Comparison of ENCODE assay signal across 12 cellular contexts in the genomic region with DNA sequence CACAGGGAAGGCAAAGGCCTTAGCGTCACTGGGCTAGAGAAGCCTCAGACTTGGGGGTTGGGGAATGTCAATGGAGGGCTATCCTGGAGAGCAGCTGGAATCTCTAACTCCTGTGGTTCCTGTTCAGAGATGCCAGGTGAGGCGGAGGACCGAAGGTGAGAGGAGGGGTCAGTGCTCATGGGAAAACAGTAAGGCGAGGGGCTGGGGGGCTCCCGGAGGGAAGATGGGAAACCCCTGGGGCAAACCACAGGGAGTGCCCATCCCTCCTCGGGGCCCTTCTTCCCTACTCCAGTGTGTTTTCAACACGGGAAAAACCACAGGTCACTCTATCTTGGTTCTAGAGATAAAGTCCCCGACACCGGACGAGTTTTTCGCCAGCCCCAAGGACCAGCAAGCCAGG. TPM values are rescaled to one million over a fixed set of nuclear protein-coding genes. Genes with fewer than 3 reads are reported as not detected.
A peak's percentile ranks its signal among the peaks of the same experiment; 100 is the strongest.
DNase-seq lines count a peak whose midpoint lies in the region; ATAC-seq and TF ChIP-seq lines count a peak whose summit lies in the region.
"Had no signal": no experiment of that assay in that cellular context is flagged by ENCODE, and none has a peak within 500 bp of the region (broad histone marks: within the 10 kb centered on the region; RNA-seq: fewer than 3 reads in every experiment).

No MANE protein-coding gene starts in this region.

- POLR2A ChIA-PET in CD4-positive, alpha-beta T cell (lab: Charles Lee) = interaction anchor here (0.8 to 4.9 kb wide), 13 partner anchors 10 to 415 kb away, joined by 3 to 113 read pairs (median 48); a partner anchor contains a TSS
- POLR2A ChIA-PET in PC-9 (lab: Charles Lee; ENCODE audit: unreplicated experiment) = no interaction called here

- no peak overlapping the region for H2AFZ ChIP-seq in PC-9

- peak overlapping the region; percentile 96 for H3K27ac ChIP-seq in CD4-positive, alpha-beta T cell (ENCODE audit: low read depth, low read length)
- H3K27ac ChIP-seq in PC-9 (no peak overlapping the region), neutrophil (peak overlapping the region; percentile 95)

- TF ChIP-seq CTCF in CD4-positive, alpha-beta T cell (IDR thresholded peaks at IDR 0.05) = no peak
- TF ChIP-seq CTCF in PC-9 (conservative IDR thresholded peaks at IDR 0.05) (no peak), neutrophil (IDR thresholded peaks at IDR 0.05) (no peak)

- peaks cover 28% of the 10 kb centered on the region for H3K4me1 Mint-ChIP-seq in CD4-positive, alpha-beta T cell (ENCODE audit: low read depth)

- 0 out of 2 replicates have a peak, but pooled peaks cover 10% of the 10 kb centered on the region for H3K36me3 ChIP-seq in PC-9 (ENCODE audit: low read depth)
- peaks cover 11% of the 10 kb centered on the region for H3K36me3 ChIP-seq in endocrine pancreas (ENCODE audit: control insufficient read depth, insufficient read depth, low read length)
- H3K36me3 ChIP-seq in neutrophil = peaks cover 50% of the 10 kb centered on the region

- H3K4me1 ChIP-seq in PC-9 (replicated peaks; ENCODE audit: insufficient read depth) = peaks cover 19% of the 10 kb centered on the region
- H3K4me1 ChIP-seq in endocrine pancreas (ENCODE audit: control insufficient read depth, insufficient read depth, low read length) = no peaks in the 10 kb centered on the region
- H3K4me1 ChIP-seq in neutrophil (ENCODE audit: control insufficient read depth in 1 of 2, insufficient read depth in 1 of 2, low read depth in 1 of 2, low read length in 1 of 2) = peaks cover 30 to 50% of the 10 kb centered on the region in 2 experiments

- DNase-seq in CD4-positive, alpha-beta T cell = no peak
- DNase-seq in PC-9 = no peak
- DNase-seq in stimulated activated CD4-positive, alpha-beta T cell treated with anti-CD3 and anti-CD28 coated beads, Interleukin-2, amount 100 ng/mL, for 24 hours = no peak
- no peak for DNase-seq in DMS79 treated with DMSO at 0.1 percent for 48 hours (lab: John Stamatoyannopoulos, UW)
- no peak for DNase-seq in SK-N-DZ (ENCODE audit: low spot score)
- DNase-seq in central memory CD4-positive, alpha-beta T cell = no peak
- DNase-seq: HFFc6; stimulated activated CD4-positive, alpha-beta T cell treated with anti-CD3 and anti-CD28 coated beads, Interleukin-2, amount 100 ng/mL, for 48 hours had no signal

- H3K36me3 Mint-ChIP-seq in CD4-positive, alpha-beta T cell (ENCODE audit: low read depth) = peaks cover 22% of the 10 kb centered on the region

- H3K27ac Mint-ChIP-seq in CD4-positive, alpha-beta T cell = no peak overlapping the region

- H3K9ac ChIP-seq in endocrine pancreas (ENCODE audit: control insufficient read depth, insufficient read depth, low read length) = peak overlapping the region; percentile 8

- peak overlapping the region; percentile 85; the same call in 1 of the 2 replicates for H3K4me2 ChIP-seq in PC-9

- ATAC-seq in CD4-positive, alpha-beta T cell (ENCODE audit: poor library complexity) = no peak
- ATAC-seq: SK-N-SH treated with all-trans-retinoic acid at 6 μM for 48 hours had no signal

- H3K9me3 ChIP-seq in CD4-positive, alpha-beta T cell (ENCODE audit: control insufficient read depth, low read length) = no peaks in the 10 kb centered on the region
- H3K9me3 ChIP-seq in PC-9 (ENCODE audit: insufficient read depth, low read depth) (no peaks in the 10 kb centered on the region), endocrine pancreas (ENCODE audit: control insufficient read depth, low read length) (no peaks in the 10 kb centered on the region), neutrophil (no peaks in the 10 kb centered on the region)

- CTCF ChIA-PET in CD4-positive, alpha-beta T cell (lab: Charles Lee) = no interaction called here
- CTCF ChIA-PET in PC-9 (lab: Charles Lee) = no interaction called here

- peaks cover 29% of the 10 kb centered on the region for H3K79me2 ChIP-seq in PC-9 (ENCODE audit: low read depth)

- no peaks in the 10 kb centered on the region for H3K9me2 ChIP-seq in PC-9 (ENCODE audit: insufficient read depth)

- no peaks in the 10 kb centered on the region for H3K27me3 ChIP-seq in CD4-positive, alpha-beta T cell (ENCODE audit: control insufficient read depth, insufficient read depth, low read length)
- H3K27me3 ChIP-seq in PC-9 (ENCODE audit: insufficient read depth, low read depth) (no peaks in the 10 kb centered on the region), endocrine pancreas (ENCODE audit: control insufficient read depth, insufficient read depth, low read length) (no peaks in the 10 kb centered on the region), neutrophil (no peaks in the 10 kb centered on the region)

- H3K27me3 Mint-ChIP-seq in CD4-positive, alpha-beta T cell = no peaks in the 10 kb centered on the region

- H3K4me3 Mint-ChIP-seq in CD4-positive, alpha-beta T cell = peak overlapping the region; percentile 97

- no TSS peak for BruUV-seq in PC-9 (replicated peaks; lab: Mats Ljungman, UMichigan)

- H3K9me3 Mint-ChIP-seq in CD4-positive, alpha-beta T cell = no peaks in the 10 kb centered on the region
- H3K9me3 Mint-ChIP-seq: HFFc6 had no signal

- H3F3A ChIP-seq in PC-9 (ENCODE audit: insufficient read depth, low read depth) = peaks cover 23% of the 10 kb centered on the region

- H3K4me3 ChIP-seq in PC-9 (no peak overlapping the region), endocrine pancreas (ENCODE audit: control insufficient read depth, insufficient read depth, low read length) (no peak overlapping the region), neutrophil (ENCODE audit: low read depth in 1 of 2, low read length in 1 of 2) (peak overlapping the region; percentile 85 to 87)

- H4K20me1 ChIP-seq in PC-9 (ENCODE audit: insufficient read depth) = peaks cover 2% of the 10 kb centered on the region; the same call in 1 of the 2 replicates

- intact Hi-C loops in CD4-positive, alpha-beta T cell (cut with DNase I, micrococcal nuclease) = loop anchor here (1.0 to 2.0 kb wide), 4 partner anchors 12 to 94 kb away; a partner anchor contains a TSS
- intact Hi-C loops in PC-9 (cut with micrococcal nuclease; ENCODE audit: unreplicated experiment) = loop anchor here (1.0 to 10.0 kb wide), 5 partner anchors 13 to 502 kb away; a partner anchor contains a TSS

RNA-seq across cellular contexts. Expression of a gene that starts 3.3 kb away (rescaled TPM):
- total RNA-seq in CD4-positive, alpha-beta T cell = 100 to 1,000 TPM; 313 to 317 TPM
- total RNA-seq in PC-9 (2021) = 86.6 and 89.6 TPM in 2 replicates
- 8.1 and 16.8 TPM in 2 replicates for polyA plus RNA-seq in SK-N-DZ (2014; cell fraction: cytosol; rRNA removed)
- 91.4 and 122 TPM in 2 replicates for polyA plus RNA-seq in SK-N-DZ (2014; cell fraction: nucleus; rRNA removed)

RNA-seq across cellular contexts. Expression of a gene that starts 3.5 kb away (rescaled TPM):
- total RNA-seq in CD4-positive, alpha-beta T cell = under 1 TPM; 0.66 to 0.78 TPM
- total RNA-seq in PC-9 (2021) = 2.7 and 4.6 TPM in 2 replicates
- 0.50 and 1.3 TPM in 2 replicates for polyA plus RNA-seq in SK-N-DZ (2014; cell fraction: cytosol; rRNA removed)
- polyA plus RNA-seq in SK-N-DZ (2014; cell fraction: nucleus; rRNA removed) = 0.87 and 0.98 TPM in 2 replicates
- total RNA-seq: HT1080 had no signal

RNA-seq across cellular contexts. Expression of a gene that starts 8.9 kb away (rescaled TPM):
- 10 to 100 TPM; 52.0 to 53.4 TPM for total RNA-seq in CD4-positive, alpha-beta T cell
- total RNA-seq in PC-9 (2021) = 11.0 and 15.3 TPM in 2 replicates
- polyA plus RNA-seq in SK-N-DZ (2014; cell fraction: cytosol; rRNA removed) = not detected in 2 replicates
- 2.6 and 6.2 TPM in 2 replicates for polyA plus RNA-seq in SK-N-DZ (2014; cell fraction: nucleus; rRNA removed)

RNA-seq across cellular contexts. Expression of a gene that starts 19.5 kb away (rescaled TPM):
- total RNA-seq in CD4-positive, alpha-beta T cell = 1 to 10 TPM; 6.7 to 7.5 TPM
- total RNA-seq in PC-9 (2021) = 25.1 and 35.2 TPM in 2 replicates
- polyA plus RNA-seq in SK-N-DZ (2014; cell fraction: cytosol; rRNA removed) = 148 and 210 TPM in 2 replicates
- 689 and 724 TPM in 2 replicates for polyA plus RNA-seq in SK-N-DZ (2014; cell fraction: nucleus; rRNA removed)

RNA-seq across cellular contexts. Expression of a gene that starts 29.7 kb away (rescaled TPM):
- total RNA-seq in CD4-positive, alpha-beta T cell = 10 to 100 TPM in 1 of 2 experiments, 1 to 10 TPM in 1; 8.5 to 10.9 TPM
- 38.1 and 38.8 TPM in 2 replicates for total RNA-seq in PC-9 (2021)
- polyA plus RNA-seq in SK-N-DZ (2014; cell fraction: cytosol; rRNA removed) = 19.6 and 22.9 TPM in 2 replicates
- polyA plus RNA-seq in SK-N-DZ (2014; cell fraction: nucleus; rRNA removed) = 24.3 and 27.8 TPM in 2 replicates

Comparison
In these comparisons a context has a peak if more than half of its experiments do, and no peak if none do; other contexts are left out.
1. H3K4me3 ChIP-seq: peak in neutrophil (2 of 2); none in PC-9 (single experiment) and endocrine pancreas (single experiment).